In the genomic region with DNA sequence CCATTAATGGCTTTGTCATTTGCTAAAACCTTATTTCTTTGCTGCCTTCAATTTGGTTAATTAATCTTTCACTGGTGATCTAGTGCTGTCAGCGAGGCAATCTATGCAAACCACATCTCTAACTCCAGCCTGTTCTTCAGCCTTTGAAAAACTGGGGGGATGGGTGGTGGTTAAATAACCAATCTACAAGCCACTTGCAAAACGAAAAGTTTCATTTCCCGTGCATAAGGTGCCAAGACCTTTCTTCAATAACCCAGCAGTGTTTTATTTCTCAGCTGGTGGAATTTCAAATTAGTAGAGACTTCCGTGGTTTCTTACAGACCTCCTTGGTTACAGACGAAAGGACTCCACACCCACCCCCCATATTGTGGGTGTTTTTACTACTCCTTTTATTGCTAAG, we compare ENCODE assay signal across 8 cellular contexts.
DNase-seq lines count a peak whose midpoint lies in the region; ATAC-seq, FAIRE-seq and TF ChIP-seq lines count a peak whose summit lies in the region.

No MANE protein-coding gene starts in this region.

- peaks cover 0 to under 1% (median 0%) of the 10 kb centered on the region in 11 donors for H3K9me3 ChIP-seq in heart right ventricle

- no peak for FAIRE-seq in H54 (lab: Jason Lieb, UNC)

- H3K36me3 ChIP-seq in heart right ventricle = no peaks in the 10 kb centered on the region

- intact Hi-C loops in heart right ventricle (cut with DNase I) = no loop called here

- no peak overlapping the region for H3K27ac ChIP-seq in heart right ventricle

- peaks cover 0 to 28% (median 0%) of the 10 kb centered on the region in 9 donors for H3K4me1 ChIP-seq in heart right ventricle

- ATAC-seq in GM19025 (IDR thresholded peaks at IDR 0.05; ENCODE audit: low read depth, unreplicated experiment) = peak; percentile 88
- ATAC-seq in HG02870 (IDR thresholded peaks at IDR 0.05; ENCODE audit: unreplicated experiment) = peak; percentile 81
- no peak for ATAC-seq in heart right ventricle

- H3K27me3 ChIP-seq in heart right ventricle = no peaks in the 10 kb centered on the region

- no peak for TF ChIP-seq POLR2A in H54 (IDR thresholded peaks at IDR 0.05; ENCODE audit: low read depth, low read length)

- WGBS in heart right ventricle, 2 donors = 53 to 62% methylated on average over 5 of the region's 5 CpGs

- no peak for TF ChIP-seq CTCF in heart right ventricle (IDR thresholded peaks at IDR 0.05)

- no peak overlapping the region for H3K4me3 ChIP-seq in heart right ventricle

- DNase-seq in RPMI8226 (peak; percentile 70), H54 (ENCODE audit: insufficient read length, low spot score) (no peak), heart right ventricle (no peak), glomerular visceral epithelial cell (ENCODE audit: extremely low spot score) (no peak), Ammon's horn (ENCODE audit: low spot score) (no peak)
- peak; percentile 22 to 36 for DNase-seq in stimulated activated CD4-positive, alpha-beta T cell treated with anti-CD3 and anti-CD28 coated beads, Interleukin-2, amount 100 ng/mL, for 24 hours

Comparison
In these comparisons a context has a peak if more than half of its experiments do, and no peak if none do; other contexts are left out.
1. ATAC-seq: peak in GM19025 (single experiment) and HG02870 (single experiment); none in heart right ventricle (0 of 8).
2. DNase-seq: peak in RPMI8226 (single experiment) and stimulated activated CD4-positive, alpha-beta T cell treated with anti-CD3 and anti-CD28 coated beads, Interleukin-2, amount 100 ng/mL, for 24 hours (2 of 2); none in H54 (single experiment), heart right ventricle (0 of 2), glomerular visceral epithelial cell (single experiment) and Ammon's horn (single experiment).